Comparison of ENCODE assay signal across 21 cellular contexts in genomic region chr9:124456341-124457078, GRCh38. TPM values are rescaled to one million over a fixed set of nuclear protein-coding genes. Genes with fewer than 3 reads are reported as not detected.
A peak's percentile ranks its signal among the peaks of the same experiment; 100 is the strongest.
DNase-seq lines count a peak whose midpoint lies in the region; ATAC-seq and TF ChIP-seq lines count a peak whose summit lies in the region.
"Had no signal": no experiment of that assay in that cellular context is flagged by ENCODE, and none has a peak within 500 bp of the region (broad histone marks: within the 10 kb centered on the region; RNA-seq: fewer than 3 reads in every experiment).

No MANE protein-coding gene starts in this region.

- H3K4me3 ChIP-seq in endodermal cell (ENCODE audit: low read length): no peak overlapping the region
- H3K4me3 ChIP-seq: GM12878, HAP-1, K562, Peyer's patch, SJSA1 had no signal

- no peak overlapping the region for H3K4me3 Mint-ChIP-seq in activated naive CD8-positive, alpha-beta T cell treated with anti-CD3 and anti-CD28 coated beads, Interleukin-2, amount 10 ng/mL, durations not matched to agents 7 days and 5 days
- no peak overlapping the region for H3K4me3 Mint-ChIP-seq in activated naive CD8-positive, alpha-beta T cell treated with anti-CD3 and anti-CD28 coated beads for 36 hours
- H3K4me3 Mint-ChIP-seq in H9 (no peak overlapping the region; a peak in 1 of 5 replicates), endodermal cell (no peak overlapping the region)
- H3K4me3 Mint-ChIP-seq: CD4-positive, alpha-beta memory T cell had no signal

- no peak overlapping the region for H2AK5ac ChIP-seq in H9 (ENCODE audit: insufficient read length, low read length)

- H3K4me1 Mint-ChIP-seq in activated naive CD8-positive, alpha-beta T cell treated with anti-CD3 and anti-CD28 coated beads, Interleukin-2, amount 10 ng/mL, durations not matched to agents 7 days and 5 days: no peaks in the 10 kb centered on the region
- H3K4me1 Mint-ChIP-seq in activated naive CD8-positive, alpha-beta T cell treated with anti-CD3 and anti-CD28 coated beads for 36 hours: no peaks in the 10 kb centered on the region
- H3K4me1 Mint-ChIP-seq in H9: peaks cover 7 to 12% of the 10 kb centered on the region in 2 experiments
- no peaks in the 10 kb centered on the region for H3K4me1 Mint-ChIP-seq in endodermal cell

- H4K5ac ChIP-seq in H9 (ENCODE audit: insufficient read length, low read depth, low read length): no peak overlapping the region

- H3K27me3 Mint-ChIP-seq in activated naive CD8-positive, alpha-beta T cell treated with anti-CD3 and anti-CD28 coated beads, Interleukin-2, amount 10 ng/mL, durations not matched to agents 7 days and 5 days: peaks cover 18% of the 10 kb centered on the region
- H3K27me3 Mint-ChIP-seq in activated naive CD8-positive, alpha-beta T cell treated with anti-CD3 and anti-CD28 coated beads for 36 hours: peaks cover 17% of the 10 kb centered on the region
- peaks cover 19% of the 10 kb centered on the region for H3K27me3 Mint-ChIP-seq in H9 (ENCODE audit: low read depth)
- peaks cover 26% of the 10 kb centered on the region for H3K27me3 Mint-ChIP-seq in endodermal cell (ENCODE audit: insufficient read depth)

- POLR2A ChIA-PET in activated naive CD8-positive, alpha-beta T cell treated with anti-CD3 and anti-CD28 coated beads, Interleukin-2, amount 10 ng/mL, durations not matched to agents 7 days and 5 days (lab: Charles Lee): no interaction called here

- no peaks in the 10 kb centered on the region for H3K23me2 ChIP-seq in H9 (ENCODE audit: insufficient read length, low read depth, low read length, poor library complexity, severe bottlenecking)

- H3K23ac ChIP-seq in H9 (ENCODE audit: insufficient read length, low read depth, low read length): no peak overlapping the region

- H2BK12ac ChIP-seq in H9 (ENCODE audit: insufficient read length, low read depth, low read length): no peak overlapping the region

- no peak overlapping the region for H2AFZ ChIP-seq in H9 (ENCODE audit: low read length)

- no peak overlapping the region for H3K27ac Mint-ChIP-seq in activated naive CD8-positive, alpha-beta T cell treated with anti-CD3 and anti-CD28 coated beads, Interleukin-2, amount 10 ng/mL, durations not matched to agents 7 days and 5 days
- H3K27ac Mint-ChIP-seq in activated naive CD8-positive, alpha-beta T cell treated with anti-CD3 and anti-CD28 coated beads for 36 hours: no peak overlapping the region
- peak overlapping the region in 2 of 3 experiments; percentile 63 to 74; a peak in 4 of 7 replicates for H3K27ac Mint-ChIP-seq in H9
- no peak overlapping the region for H3K27ac Mint-ChIP-seq in endodermal cell

- H3K9ac ChIP-seq in H9 (ENCODE audit: extremely low read depth, insufficient read length, low read length): no peak overlapping the region
- no peak overlapping the region for H3K9ac ChIP-seq in endodermal cell (ENCODE audit: extremely low read depth, low read length, poor library complexity, severe bottlenecking)

- no peak overlapping the region for H3K18ac ChIP-seq in H9 (ENCODE audit: insufficient read length, low read depth, low read length)

- WGBS in H9 (ENCODE audit: extremely low coverage, insufficient read length, low lambda C conversion rate): no CpG with 5 or more reads among the region's 15 CpGs
- 62 to 78% methylated on average over 12 to 15 of the region's 15 CpGs for WGBS in endodermal cell (ENCODE audit: insufficient coverage in 1 of 2, insufficient read length in 1 of 2), 2 experiments

- no peak overlapping the region for H3K56ac ChIP-seq in H9 (ENCODE audit: insufficient read length, low read depth, low read length)

- H3K9me3 ChIP-seq in H9 (ENCODE audit: control insufficient read depth, low read depth, low read length) (no peaks in the 10 kb centered on the region), endodermal cell (ENCODE audit: control insufficient read depth, low read length) (no peaks in the 10 kb centered on the region)
- H3K9me3 ChIP-seq: HAP-1, Peyer's patch, SJSA1 had no signal

- no peak overlapping the region for H3T11ph ChIP-seq in H9 (ENCODE audit: low read length)

- TF ChIP-seq CTCF in H9 (conservative IDR thresholded peaks at IDR 0.05): no peak
- TF ChIP-seq CTCF in endodermal cell (conservative IDR thresholded peaks at IDR 0.05): no peak

- H3K79me2 ChIP-seq in H9 (ENCODE audit: insufficient read depth, low read length): no peaks in the 10 kb centered on the region

- no peak overlapping the region for H3K4me2 ChIP-seq in H9 (ENCODE audit: insufficient read depth, insufficient read length, low read length)

- no peak overlapping the region for H3K14ac ChIP-seq in H9 (ENCODE audit: insufficient read depth, low read length)

- H3K36me3 Mint-ChIP-seq in activated naive CD8-positive, alpha-beta T cell treated with anti-CD3 and anti-CD28 coated beads, Interleukin-2, amount 10 ng/mL, durations not matched to agents 7 days and 5 days: no peaks in the 10 kb centered on the region
- no peaks in the 10 kb centered on the region for H3K36me3 Mint-ChIP-seq in activated naive CD8-positive, alpha-beta T cell treated with anti-CD3 and anti-CD28 coated beads for 36 hours
- H3K36me3 Mint-ChIP-seq in H9 (ENCODE audit: insufficient read depth in 1 of 3, low read depth in 3 of 3) (no peaks in the 10 kb centered on the region), endodermal cell (ENCODE audit: low read depth) (no peaks in the 10 kb centered on the region)
- H3K36me3 Mint-ChIP-seq: CD4-positive, alpha-beta memory T cell had no signal

- peak; percentile 21 for DNase-seq in activated naive CD8-positive, alpha-beta T cell treated with anti-CD3 and anti-CD28 coated beads, Interleukin-2, amount 10 ng/mL, durations not matched to agents 7 days and 5 days
- DNase-seq in activated naive CD8-positive, alpha-beta T cell treated with anti-CD3 and anti-CD28 coated beads for 36 hours: no peak
- DNase-seq in H9: peak; percentile 28
- peak; percentile 71 for DNase-seq in endodermal cell
- peak; percentile 69 for DNase-seq in posterior vena cava (ENCODE audit: low spot score)
- DNase-seq: Calu3; CD4-positive, alpha-beta memory T cell; EL; NCI-H1092 treated with DMSO at 0.1 percent for 48 hours; NCI-H146; NCI-H2081 treated with DMSO at 0.1 percent for 48 hours; NCI-H446 treated with DMSO at 0.1 percent for 48 hours had no signal

- no peak for ATAC-seq in activated naive CD8-positive, alpha-beta T cell treated with anti-CD3 and anti-CD28 coated beads, Interleukin-2, amount 10 ng/mL, durations not matched to agents 7 days and 5 days (ENCODE audit: low read depth)
- ATAC-seq in GM21529 (IDR thresholded peaks at IDR 0.05; ENCODE audit: unreplicated experiment) (no peak), HG03571 (IDR thresholded peaks at IDR 0.05; ENCODE audit: unreplicated experiment) (no peak), HG02981 (IDR thresholded peaks at IDR 0.05; ENCODE audit: unreplicated experiment) (no peak)
- ATAC-seq: GM12878 had no signal

- H3K79me1 ChIP-seq in H9 (ENCODE audit: insufficient read depth, low read depth, low read length, poor library complexity, severe bottlenecking): no peaks in the 10 kb centered on the region

- no peak overlapping the region for H2BK120ac ChIP-seq in H9 (ENCODE audit: low read depth, low read length, poor library complexity, severe bottlenecking)

- no peak overlapping the region for H3K4ac ChIP-seq in H9 (ENCODE audit: low read depth, low read length)

- no peaks in the 10 kb centered on the region for H3K36me3 ChIP-seq in endodermal cell (ENCODE audit: control insufficient read depth, insufficient read depth, low read length)
- H3K36me3 ChIP-seq: HAP-1, Peyer's patch, SJSA1 had no signal

- H3K9me3 Mint-ChIP-seq in activated naive CD8-positive, alpha-beta T cell treated with anti-CD3 and anti-CD28 coated beads, Interleukin-2, amount 10 ng/mL, durations not matched to agents 7 days and 5 days: no peaks in the 10 kb centered on the region
- H3K9me3 Mint-ChIP-seq in activated naive CD8-positive, alpha-beta T cell treated with anti-CD3 and anti-CD28 coated beads for 36 hours: peaks cover 2% of the 10 kb centered on the region
- H3K9me3 Mint-ChIP-seq in H9: no peaks in the 10 kb centered on the region
- H3K9me3 Mint-ChIP-seq in endodermal cell: no peaks in the 10 kb centered on the region

- H4K8ac ChIP-seq in H9 (replicated peaks; ENCODE audit: insufficient read length, low read depth, low read length): no peak overlapping the region

- H3K27ac ChIP-seq in H9 (ENCODE audit: insufficient read length, low read depth, low read length) (no peak overlapping the region), endodermal cell (ENCODE audit: low read depth, low read length) (no peak overlapping the region)
- H3K27ac ChIP-seq: Peyer's patch, SJSA1 had no signal

- no peak overlapping the region for H2BK20ac ChIP-seq in H9 (ENCODE audit: low read depth, low read length, poor library complexity, severe bottlenecking)

- H3K4me1 ChIP-seq in H9 (ENCODE audit: insufficient read depth, low read length): no peaks in the 10 kb centered on the region
- no peaks in the 10 kb centered on the region for H3K4me1 ChIP-seq in endodermal cell (ENCODE audit: control insufficient read depth, insufficient read depth, low read length)
- H3K4me1 ChIP-seq: HAP-1, SJSA1 had no signal

- peaks cover 12% of the 10 kb centered on the region for H3K27me3 ChIP-seq in H9 (ENCODE audit: insufficient read depth, low read length)
- peaks cover 25% of the 10 kb centered on the region for H3K27me3 ChIP-seq in endodermal cell (ENCODE audit: control insufficient read depth, insufficient read depth, low read length, poor library complexity, severe bottlenecking)

- H2BK5ac ChIP-seq in H9 (ENCODE audit: insufficient read length, low read length): no peak overlapping the region

- H4K91ac ChIP-seq in H9 (ENCODE audit: insufficient read length, low read depth, low read length): no peak overlapping the region

- H4K20me1 ChIP-seq in H9 (ENCODE audit: control insufficient read depth, insufficient read depth, insufficient read length): peaks cover 2% of the 10 kb centered on the region

- intact Hi-C loops in posterior vena cava (cut with DNase I): no loop called here

- H2BK15ac ChIP-seq in H9 (ENCODE audit: low read depth, low read length): no peak overlapping the region

RNA-seq across cellular contexts. Expression of gene ADGRD2, which starts 6.3 kb away (rescaled TPM):
- total RNA-seq in activated naive CD8-positive, alpha-beta T cell treated with anti-CD3 and anti-CD28 coated beads, Interleukin-2, amount 10 ng/mL, durations not matched to agents 7 days and 5 days: not detected
- not detected for total RNA-seq in activated naive CD8-positive, alpha-beta T cell treated with anti-CD3 and anti-CD28 coated beads for 36 hours
- total RNA-seq in H9 (2021) (1.2 and 1.5 TPM in 2 replicates), endodermal cell (under 1 TPM; 0.33 to 0.40 TPM), posterior vena cava (not detected)
- polyA plus RNA-seq in endodermal cell (2013, experiment 1 of 2): 0.36 TPM
- 0.54 TPM for polyA plus RNA-seq in endodermal cell (2013, experiment 2 of 2)
- total RNA-seq: Calu3; CD4-positive, alpha-beta memory T cell; GM12878; K562; Peyer's patch; SJSA1 had no signal
- polyA plus RNA-seq: BJ; CD4-positive, alpha-beta memory T cell; GM12878; K562 had no signal

RNA-seq across cellular contexts. Expression of gene PSMB7, which starts 41.3 kb away (rescaled TPM):
- 10 to 100 TPM; 88.7 to 93.6 TPM for total RNA-seq in activated naive CD8-positive, alpha-beta T cell treated with anti-CD3 and anti-CD28 coated beads, Interleukin-2, amount 10 ng/mL, durations not matched to agents 7 days and 5 days
- 100 to 1,000 TPM; 191 to 199 TPM for total RNA-seq in activated naive CD8-positive, alpha-beta T cell treated with anti-CD3 and anti-CD28 coated beads for 36 hours
- total RNA-seq in H9 (2021) (209 and 216 TPM in 2 replicates), endodermal cell (100 to 1,000 TPM; 203 to 223 TPM), posterior vena cava (10 to 100 TPM; 79.1 to 89.1 TPM)
- polyA plus RNA-seq in endodermal cell (2013, experiment 1 of 2): 206 TPM
- polyA plus RNA-seq in endodermal cell (2013, experiment 2 of 2): 192 TPM

RNA-seq across cellular contexts. Expression of gene NR5A1, which starts 50.7 kb away (rescaled TPM):
- not detected for total RNA-seq in activated naive CD8-positive, alpha-beta T cell treated with anti-CD3 and anti-CD28 coated beads, Interleukin-2, amount 10 ng/mL, durations not matched to agents 7 days and 5 days
- not detected for total RNA-seq in activated naive CD8-positive, alpha-beta T cell treated with anti-CD3 and anti-CD28 coated beads for 36 hours
- 0.37 and 0.46 TPM in 2 replicates for total RNA-seq in H9 (2021)
- under 1 TPM in 1 of 2 donors, not detected in 1; 0.37 TPM for total RNA-seq in endodermal cell
- polyA plus RNA-seq in endodermal cell (2013, experiment 1 of 2): 0.25 TPM
- not detected for polyA plus RNA-seq in endodermal cell (2013, experiment 2 of 2)
- total RNA-seq in posterior vena cava: under 1 TPM in 1 of 2 donors, not detected in 1; 0.14 TPM
- total RNA-seq: Calu3; CD4-positive, alpha-beta memory T cell; SJSA1 had no signal
- polyA plus RNA-seq: BJ; CD4-positive, alpha-beta memory T cell had no signal

Comparison
In these comparisons a context has a peak if more than half of its experiments do, and no peak if none do; other contexts are left out.
1. H3K27ac Mint-ChIP-seq: peak in H9 (2 of 3); none in activated naive CD8-positive, alpha-beta T cell treated with anti-CD3 and anti-CD28 coated beads, Interleukin-2, amount 10 ng/mL, durations not matched to agents 7 days and 5 days (single experiment), activated naive CD8-positive, alpha-beta T cell treated with anti-CD3 and anti-CD28 coated beads for 36 hours (single experiment) and endodermal cell (single experiment).